In the genomic region with DNA sequence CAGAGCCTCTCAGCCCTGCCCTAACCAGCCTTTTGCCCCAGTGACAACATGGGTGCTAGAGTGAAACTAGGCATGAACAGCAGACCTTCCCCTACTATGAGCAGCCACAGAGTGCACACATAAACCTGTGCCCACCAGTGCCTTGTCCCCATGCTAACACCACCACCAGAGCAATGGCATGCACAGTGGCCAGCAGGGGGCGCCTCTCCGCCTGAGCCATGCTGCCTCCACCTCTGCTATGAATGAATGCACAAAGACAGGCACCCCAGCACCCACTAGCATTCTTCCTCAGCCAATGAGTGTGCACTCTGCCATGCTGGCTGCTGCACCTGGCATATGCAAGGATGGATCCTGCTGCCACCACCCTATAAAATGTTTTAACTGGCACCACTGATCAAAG, we compare ENCODE assay signal across 11 cellular contexts.
A peak's percentile ranks its signal among the peaks of the same experiment; 100 is the strongest.
DNase-seq lines count a peak whose midpoint lies in the region; ATAC-seq and TF ChIP-seq lines count a peak whose summit lies in the region.
"Had no signal": no experiment of that assay in that cellular context is flagged by ENCODE, and none has a peak within 500 bp of the region (broad histone marks: within the 10 kb centered on the region; RNA-seq: fewer than 3 reads in every experiment).

No MANE protein-coding gene starts in this region.

- in situ Hi-C loops in mammary epithelial cell (cut with MboI; ENCODE audit: low sequenced_read_pairs in 2 of 2): no loop called here

- POLR2A ChIA-PET in MCF 10A (lab: Yijun Ruan, JAX): no interaction called here

- DNase-seq in MCF 10A (ENCODE audit: unreplicated experiment): no peak
- DNase-seq in mammary epithelial cell: no peak
- peak; percentile 47 for DNase-seq in WERI-Rb-1
- DNase-seq in fibroblast of pulmonary artery (ENCODE audit: low read depth): peak; percentile 3
- no peak for DNase-seq in NCI-H345 treated with DMSO at 0.1 percent for 48 hours (lab: John Stamatoyannopoulos, UW; ENCODE audit: unreplicated experiment)
- no peak for DNase-seq in NCI-H146 (lab: John Stamatoyannopoulos, UW)

- H3K4me1 Mint-ChIP-seq in MCF 10A (ENCODE audit: insufficient read depth, unreplicated experiment): no peaks in the 10 kb centered on the region

- ATAC-seq in GM21390 (IDR thresholded peaks at IDR 0.05; ENCODE audit: unreplicated experiment) (no peak), GM19035 (IDR thresholded peaks at IDR 0.05; ENCODE audit: unreplicated experiment) (no peak)

- peaks cover 37% of the 10 kb centered on the region for H3K9me3 Mint-ChIP-seq in MCF 10A (ENCODE audit: unreplicated experiment)

- no peaks in the 10 kb centered on the region for H3K4me1 ChIP-seq in mammary epithelial cell (ENCODE audit: insufficient read depth, low read length)
- H3K4me1 ChIP-seq: adrenal gland, SJSA1 had no signal

- H3K36me3 ChIP-seq in mammary epithelial cell (ENCODE audit: insufficient read depth, low read length) (no peaks in the 10 kb centered on the region), WERI-Rb-1 (no peaks in the 10 kb centered on the region)
- H3K36me3 ChIP-seq: adrenal gland, SJSA1, thoracic aorta had no signal

- intact Hi-C loops in MCF 10A (cut with micrococcal nuclease) (no loop called here), mammary epithelial cell (cut with micrococcal nuclease) (loop anchor here (5.0 kb wide), 1 partner anchor 437 kb away; no protein-coding TSS in a partner anchor)

- H3K27ac Mint-ChIP-seq in MCF 10A (ENCODE audit: low read depth, unreplicated experiment): no peak overlapping the region

- no peaks in the 10 kb centered on the region for H3K27me3 Mint-ChIP-seq in MCF 10A (ENCODE audit: insufficient read depth, unreplicated experiment)

- no peaks in the 10 kb centered on the region for H3K36me3 Mint-ChIP-seq in MCF 10A (ENCODE audit: insufficient read depth, unreplicated experiment)

- H2AFZ ChIP-seq in mammary epithelial cell (ENCODE audit: low read depth, low read length): no peak overlapping the region

- H3K27me3 ChIP-seq in mammary epithelial cell (ENCODE audit: insufficient read depth, low read length) (no peaks in the 10 kb centered on the region), WERI-Rb-1 (ENCODE audit: insufficient read depth, low read depth, severe bottlenecking) (peaks cover 7% of the 10 kb centered on the region)
- H3K27me3 ChIP-seq: adrenal gland, SJSA1 had no signal

- WGBS in mammary epithelial cell (ENCODE audit: low coverage, missing lambda C conversion rate): no CpG with 5 or more reads among the region's 2 CpGs

- CTCF ChIA-PET in MCF 10A (lab: Yijun Ruan, JAX): no interaction called here
- CTCF ChIA-PET in mammary epithelial cell (lab: Charles Lee; ENCODE audit: low non-redundant PET): no interaction called here

- no peak overlapping the region for H3K4me3 ChIP-seq in mammary epithelial cell (replicated peaks in 1 of 3; ENCODE audit: insufficient read depth in 1 of 3, low read depth in 2 of 3, low read length in 3 of 3)
- no peak overlapping the region for H3K4me3 ChIP-seq in WERI-Rb-1 (ENCODE audit: low read depth, low read length)
- no peak overlapping the region for H3K4me3 ChIP-seq in fibroblast of pulmonary artery (replicated peaks; ENCODE audit: low read depth, low read length)
- H3K4me3 ChIP-seq: adrenal gland, SJSA1, thoracic aorta had no signal

- no peaks in the 10 kb centered on the region for H3K9me3 ChIP-seq in mammary epithelial cell (replicated peaks; ENCODE audit: insufficient read depth, low read length)
- H3K9me3 ChIP-seq in WERI-Rb-1 (ENCODE audit: severe bottlenecking): no peaks in the 10 kb centered on the region
- H3K9me3 ChIP-seq: adrenal gland, SJSA1, thoracic aorta had no signal

- H3K79me2 ChIP-seq in mammary epithelial cell (ENCODE audit: insufficient read depth, low read length): no peaks in the 10 kb centered on the region

- H3K27ac ChIP-seq in mammary epithelial cell (ENCODE audit: insufficient read depth, low read depth, low read length) (no peak overlapping the region), WERI-Rb-1 (no peak overlapping the region)
- H3K27ac ChIP-seq: adrenal gland, SJSA1, thoracic aorta had no signal

- H3K4me2 ChIP-seq in mammary epithelial cell (ENCODE audit: insufficient read depth, low read depth, low read length): no peak overlapping the region

- no peak overlapping the region for H3K4me3 Mint-ChIP-seq in MCF 10A (ENCODE audit: unreplicated experiment)

- peak; percentile 16 for TF ChIP-seq CTCF in MCF 10A (IDR thresholded peaks at IDR 0.05; ENCODE audit: unreplicated experiment)
- TF ChIP-seq CTCF in mammary epithelial cell (conservative IDR thresholded peaks at IDR 0.05 in 1 of 2, IDR thresholded peaks at IDR 0.05 in 1 of 2; ENCODE audit: extremely low read depth in 1 of 2, insufficient read depth in 1 of 2, low read depth in 1 of 2, low read length in 2 of 2): peak in 1 of 2 donors; percentile 16
- TF ChIP-seq CTCF in WERI-Rb-1 (IDR thresholded peaks at IDR 0.05; ENCODE audit: low read depth, low read length): peak; percentile 93
- peak; percentile 12 for TF ChIP-seq CTCF in fibroblast of pulmonary artery (IDR thresholded peaks at IDR 0.05; ENCODE audit: low read length, missing control alignments)

- no peak overlapping the region for H3K9ac ChIP-seq in mammary epithelial cell (ENCODE audit: insufficient read depth, low read length)

- BruUV-seq in MCF 10A (replicated peaks; lab: Mats Ljungman, UMichigan) (no TSS peak), mammary epithelial cell (replicated peaks; lab: Mats Ljungman, UMichigan) (no TSS peak)

- H4K20me1 ChIP-seq in mammary epithelial cell (ENCODE audit: insufficient read depth, low read length): no peaks in the 10 kb centered on the region

- dilution Hi-C loops in mammary epithelial cell (cut with HindIII; ENCODE audit: low sequenced_read_pairs): no loop called here

Comparison
In these comparisons a context has a peak if more than half of its experiments do, and no peak if none do; other contexts are left out.
1. DNase-seq: peak in WERI-Rb-1 (single experiment) and fibroblast of pulmonary artery (single experiment); none in MCF 10A (single experiment), mammary epithelial cell (single experiment), NCI-H345 treated with DMSO at 0.1 percent for 48 hours (single experiment) and NCI-H146 (single experiment).